In genomic region chr1:183195146-183195571, GRCh38 we compare ENCODE assay signal across 9 cellular contexts. TPM values are rescaled to one million over a fixed set of nuclear protein-coding genes. Genes with fewer than 3 reads are reported as not detected.
DNase-seq lines count a peak whose midpoint lies in the region; ATAC-seq and TF ChIP-seq lines count a peak whose summit lies in the region.
"Had no signal": no experiment of that assay in that cellular context is flagged by ENCODE, and none has a peak within 500 bp of the region (broad histone marks: within the 10 kb centered on the region; RNA-seq: fewer than 3 reads in every experiment).

No MANE protein-coding gene starts in this region.

- no peaks in the 10 kb centered on the region for H3K36me3 Mint-ChIP-seq in H9 (ENCODE audit: insufficient read depth in 1 of 3, low read depth in 3 of 3)

- intact Hi-C loops in body of pancreas (cut with DNase I): no loop called here

- H2AK5ac ChIP-seq in H9 (ENCODE audit: insufficient read length, low read length): no peak overlapping the region

- H4K5ac ChIP-seq in H9 (ENCODE audit: insufficient read length, low read depth, low read length): no peak overlapping the region

- H3K4me2 ChIP-seq in H9 (ENCODE audit: insufficient read depth, insufficient read length, low read length) (no peak overlapping the region), Loucy (ENCODE audit: low read depth, low read length, poor library complexity, severe bottlenecking) (peak overlapping the region; percentile 79)

- H3K4ac ChIP-seq in H9 (ENCODE audit: low read depth, low read length): no peak overlapping the region

- H2BK20ac ChIP-seq in H9 (ENCODE audit: low read depth, low read length, poor library complexity, severe bottlenecking): no peak overlapping the region

- no peaks in the 10 kb centered on the region for H3K79me1 ChIP-seq in H9 (ENCODE audit: insufficient read depth, low read depth, low read length, poor library complexity, severe bottlenecking)

- TF ChIP-seq CTCF in H9 (conservative IDR thresholded peaks at IDR 0.05) (no peak), Loucy (conservative IDR thresholded peaks at IDR 0.05; ENCODE audit: low read length) (no peak), body of pancreas (IDR thresholded peaks at IDR 0.05) (no peak), GM10248 (IDR thresholded peaks at IDR 0.05; ENCODE audit: control extremely low read depth, extremely low read depth, low read depth, missing control alignments) (no peak)

- POLR2A ChIA-PET in GM10248 (lab: Yijun Ruan, JAX): no interaction called here

- H4K91ac ChIP-seq in H9 (ENCODE audit: insufficient read length, low read depth, low read length): no peak overlapping the region

- H3K79me2 ChIP-seq in H9 (ENCODE audit: insufficient read depth, low read length) (0 out of 2 replicates have a peak, but pooled peaks cover 1% of the 10 kb centered on the region), Loucy (ENCODE audit: insufficient read depth, low read length) (no peaks in the 10 kb centered on the region)

- no peaks in the 10 kb centered on the region for H3K9me2 ChIP-seq in Loucy (replicated peaks; ENCODE audit: low read depth, low read length)

- H3K27ac ChIP-seq in H9 (ENCODE audit: insufficient read length, low read depth, low read length): no peak overlapping the region
- no peak overlapping the region for H3K27ac ChIP-seq in body of pancreas

- CTCF ChIA-PET in GM10248 (lab: Yijun Ruan, JAX): interaction anchor here (1.2 to 1.7 kb wide), 3 partner anchors 13 to 32 kb away, joined by 3 to 7 read pairs (median 4); no protein-coding TSS in a partner anchor

- no peaks in the 10 kb centered on the region for H3K36me3 ChIP-seq in Loucy (ENCODE audit: insufficient read depth, low read length)
- no peaks in the 10 kb centered on the region for H3K36me3 ChIP-seq in body of pancreas (replicated peaks in 1 of 2; ENCODE audit: insufficient read depth in 1 of 2, low read depth in 2 of 2)

- no peaks in the 10 kb centered on the region for H3K9me3 Mint-ChIP-seq in H9

- no peak overlapping the region for H2BK15ac ChIP-seq in H9 (ENCODE audit: low read depth, low read length)

- ATAC-seq in GM18505 (IDR thresholded peaks at IDR 0.05; ENCODE audit: unreplicated experiment): peak; percentile 44
- ATAC-seq in body of pancreas: no peak

- TF ChIP-seq POLR2A in GM18505 (IDR thresholded peaks at IDR 0.05; ENCODE audit: borderline replicate concordance, extremely low read depth, insufficient read depth, insufficient read length) (no peak), body of pancreas (IDR thresholded peaks at IDR 0.05) (no peak)

- H3K18ac ChIP-seq in H9 (ENCODE audit: insufficient read length, low read depth, low read length): no peak overlapping the region

- H3K27ac Mint-ChIP-seq in H9: peak overlapping the region; percentile 31 to 83 (median 66); a peak in 5 of 7 replicates

- no peak overlapping the region for H3K23ac ChIP-seq in H9 (ENCODE audit: insufficient read length, low read depth, low read length)

- no peak overlapping the region for H2BK120ac ChIP-seq in H9 (ENCODE audit: low read depth, low read length, poor library complexity, severe bottlenecking)

- WGBS in H9 (ENCODE audit: extremely low coverage, insufficient read length, low lambda C conversion rate): no CpG with 5 or more reads among the region's 3 CpGs
- WGBS in body of pancreas, 2 donors: 36 to 50% methylated on average over 3 of the region's 3 CpGs

- H3K27me3 Mint-ChIP-seq in H9 (ENCODE audit: low read depth): no peaks in the 10 kb centered on the region; the same call in 1 of the 2 replicates

- DNase-seq in H9 (no peak), lung microvascular endothelial cell (ENCODE audit: low read depth in 2 of 2) (peak; percentile 17 to 83), body of pancreas (no peak), NCI-H187 (lab: John Stamatoyannopoulos, UW) (no peak), GM10248 (ENCODE audit: extremely low spot score) (no peak), SIG-M5 treated with dmso at 0.1 percent for 504 hours (lab: John Stamatoyannopoulos, UW; ENCODE audit: unreplicated experiment) (no peak)

- H4K8ac ChIP-seq in H9 (replicated peaks; ENCODE audit: insufficient read length, low read depth, low read length): no peak overlapping the region

- no peak overlapping the region for H2BK5ac ChIP-seq in H9 (ENCODE audit: insufficient read length, low read length)

- H3K9ac ChIP-seq in H9 (ENCODE audit: extremely low read depth, insufficient read length, low read length) (no peak overlapping the region), Loucy (ENCODE audit: low read depth, low read length, poor library complexity, severe bottlenecking) (no peak overlapping the region)

- H4K20me1 ChIP-seq in H9 (ENCODE audit: control insufficient read depth, insufficient read depth, insufficient read length): no peaks in the 10 kb centered on the region
- no peaks in the 10 kb centered on the region for H4K20me1 ChIP-seq in Loucy (ENCODE audit: insufficient read depth, low read length, poor library complexity, severe bottlenecking)

- peak overlapping the region; percentile 58 for H3K4me3 ChIP-seq in Loucy (ENCODE audit: low read length, poor library complexity, severe bottlenecking)
- H3K4me3 ChIP-seq in body of pancreas: no peak overlapping the region
- H3K4me3 ChIP-seq: skin epidermis had no signal

- H3K4me1 Mint-ChIP-seq in H9: peaks cover 29 to 30% of the 10 kb centered on the region in 2 experiments

- no peak overlapping the region for H2BK12ac ChIP-seq in H9 (ENCODE audit: insufficient read length, low read depth, low read length)

- no peaks in the 10 kb centered on the region for H3K23me2 ChIP-seq in H9 (ENCODE audit: insufficient read length, low read depth, low read length, poor library complexity, severe bottlenecking)

- no peak overlapping the region for H3K4me3 Mint-ChIP-seq in H9

- H3K9me3 ChIP-seq in H9 (ENCODE audit: control insufficient read depth, low read depth, low read length) (no peaks in the 10 kb centered on the region), Loucy (ENCODE audit: insufficient read depth, low read depth, low read length) (no peaks in the 10 kb centered on the region), body of pancreas (no peaks in the 10 kb centered on the region)

- H2AFZ ChIP-seq in H9 (ENCODE audit: low read length): no peak overlapping the region
- no peak overlapping the region for H2AFZ ChIP-seq in Loucy (ENCODE audit: low read length)

- no peak overlapping the region for H3K14ac ChIP-seq in H9 (ENCODE audit: insufficient read depth, low read length)

- H3K4me1 ChIP-seq in H9 (ENCODE audit: insufficient read depth, low read length): peaks cover 11% of the 10 kb centered on the region; the same call in 1 of the 2 replicates
- peaks cover 32% of the 10 kb centered on the region for H3K4me1 ChIP-seq in Loucy (ENCODE audit: insufficient read depth, low read length, poor library complexity, severe bottlenecking)
- no peaks in the 10 kb centered on the region for H3K4me1 ChIP-seq in body of pancreas

- H3K27me3 ChIP-seq in H9 (ENCODE audit: insufficient read depth, low read length): no peaks in the 10 kb centered on the region
- H3K27me3 ChIP-seq in Loucy (ENCODE audit: insufficient read depth, low read length, poor library complexity, severe bottlenecking): no peaks in the 10 kb centered on the region
- H3K27me3 ChIP-seq in body of pancreas: peaks cover 0 to 5% of the 10 kb centered on the region in 2 donors

- H3F3A ChIP-seq in Loucy (ENCODE audit: low read depth): peaks cover 2% of the 10 kb centered on the region; the same call in 1 of the 2 replicates

- no peak overlapping the region for H3K56ac ChIP-seq in H9 (ENCODE audit: insufficient read length, low read depth, low read length)

- H3T11ph ChIP-seq in H9 (ENCODE audit: low read length): no peak overlapping the region

RNA-seq across cellular contexts. Expression of gene LAMC2, which starts 9.1 kb away (rescaled TPM):
- total RNA-seq in H9 (2021): 6.8 and 7.4 TPM in 2 replicates
- total RNA-seq in lung microvascular endothelial cell: 1.1 and 3.0 TPM in 2 replicates
- total RNA-seq in body of pancreas: 1 to 10 TPM; 3.6 to 6.7 TPM

Comparison
In these comparisons a context has a peak if more than half of its experiments do, and no peak if none do; other contexts are left out.
1. DNase-seq: peak in lung microvascular endothelial cell (2 of 2); none in H9 (single experiment), body of pancreas (0 of 4), NCI-H187 (0 of 2), GM10248 (single experiment) and SIG-M5 treated with dmso at 0.1 percent for 504 hours (single experiment).